ENCODE assay signal across 9 cellular contexts in genomic region chr3:127831723-127832172, GRCh38. TPM values are rescaled to one million over a fixed set of nuclear protein-coding genes. Genes with fewer than 3 reads are reported as not detected.
DNase-seq lines count a peak whose midpoint lies in the region; ATAC-seq, FAIRE-seq and TF ChIP-seq lines count a peak whose summit lies in the region.
"Had no signal": no experiment of that assay in that cellular context is flagged by ENCODE, and none has a peak within 500 bp of the region (broad histone marks: within the 10 kb centered on the region; RNA-seq: fewer than 3 reads in every experiment).

No MANE protein-coding gene starts in this region.

- H3K4ac ChIP-seq in H1 (replicated peaks; ENCODE audit: insufficient read length, low read depth, low read length): no peak overlapping the region

- no peak overlapping the region for H2AFZ ChIP-seq in OCI-LY1 (ENCODE audit: low read length)
- H2AFZ ChIP-seq in H1 (ENCODE audit: low read length): no peak overlapping the region; the same call in none of the 2 replicates

- no peak overlapping the region for H3K18ac ChIP-seq in H1 (ENCODE audit: extremely low read depth, low read length)

- H3K23ac ChIP-seq in H1 (ENCODE audit: insufficient read length): no peak overlapping the region

- H3K79me2 ChIP-seq in OCI-LY1 (ENCODE audit: insufficient read depth, low read length) (no peaks in the 10 kb centered on the region), H1 (ENCODE audit: control insufficient read depth in 1 of 2, insufficient read depth in 2 of 2, low read length in 2 of 2) (no peaks in the 10 kb centered on the region)

- H2BK5ac ChIP-seq in H1 (ENCODE audit: low read depth, low read length): no peak overlapping the region

- no peak overlapping the region for H3K14ac ChIP-seq in H1 (ENCODE audit: insufficient read length)

- H3K27ac ChIP-seq in OCI-LY1 (ENCODE audit: low read depth, low read length, poor library complexity, severe bottlenecking) (no peak overlapping the region), H1 (ENCODE audit: low read depth, low read length) (no peak overlapping the region), ovary (no peak overlapping the region)

- H3K4me3 Mint-ChIP-seq in nephron progenitor cell: no peak overlapping the region
- H3K4me3 Mint-ChIP-seq: central memory CD8-positive, alpha-beta T cell had no signal

- TF ChIP-seq POLR2A in H1 (IDR thresholded peaks at IDR 0.05; ENCODE audit: control extremely low read depth in 1 of 2, low read depth in 2 of 2, low read length in 2 of 2) (no peak), ovary (IDR thresholded peaks at IDR 0.05) (no peak)

- no peak overlapping the region for H3K9ac ChIP-seq in OCI-LY1 (ENCODE audit: low read length)
- H3K9ac ChIP-seq in H1 (replicated peaks in 1 of 4; ENCODE audit: extremely low read depth in 1 of 4, low read depth in 3 of 4, low read length in 3 of 4): no peak overlapping the region

- no peaks in the 10 kb centered on the region; the same call in 1 of the 2 replicates for H3K9me3 ChIP-seq in OCI-LY1 (ENCODE audit: low read length)
- 0 out of 4 replicates have a peak, but pooled peaks cover 0 to 4% of the 10 kb centered on the region in 2 experiments for H3K9me3 ChIP-seq in H1 (ENCODE audit: insufficient read depth in 2 of 2, low read depth in 1 of 2, low read length in 1 of 2)
- peaks cover 0 to 3% of the 10 kb centered on the region in 2 donors for H3K9me3 ChIP-seq in ovary

- no peaks in the 10 kb centered on the region for H3K4me1 Mint-ChIP-seq in nephron progenitor cell
- H3K4me1 Mint-ChIP-seq: central memory CD8-positive, alpha-beta T cell had no signal

- peaks cover 14% of the 10 kb centered on the region for H3K36me3 Mint-ChIP-seq in nephron progenitor cell (ENCODE audit: low read depth)

- CTCF ChIA-PET in H1 (lab: Charles Lee; ENCODE audit: partially characterized antibody): interaction anchor here (0.6 to 5.1 kb wide), 48 partner anchors 10 to 196 kb away, joined by 3 to 105 read pairs (median 4); partner anchors contain the start of genes ABTB1 and MGLL

- no peak overlapping the region for H2BK15ac ChIP-seq in H1 (ENCODE audit: low read length)

- H3K36me3 ChIP-seq in OCI-LY1 (ENCODE audit: insufficient read depth, low read length) (no peaks in the 10 kb centered on the region; the same call in 1 of the 2 replicates), H1 (ENCODE audit: control insufficient read depth in 2 of 4, insufficient read depth in 4 of 4, low read length in 3 of 4) (peaks cover 0 to 2% (median 0%) of the 10 kb centered on the region in 4 experiments; a peak in 1 of 8 replicates), ovary (no peaks in the 10 kb centered on the region)

- TF ChIP-seq EP300 in H1 (IDR thresholded peaks at IDR 0.05; ENCODE audit: borderline replicate concordance in 1 of 2, low read depth in 2 of 2, low read length in 2 of 2) (no peak), ovary (IDR thresholded peaks at IDR 0.05) (no peak)

- no peak overlapping the region for H3K56ac ChIP-seq in H1 (replicated peaks; ENCODE audit: insufficient read length, low read depth, low read length)

- H4K20me1 ChIP-seq in OCI-LY1 (ENCODE audit: insufficient read depth, low read length): no peaks in the 10 kb centered on the region
- H4K20me1 ChIP-seq in H1 (replicated peaks in 1 of 2; ENCODE audit: control insufficient read depth in 1 of 2, insufficient read depth in 2 of 2, low read length in 2 of 2): no peaks in the 10 kb centered on the region

- no peak overlapping the region for H4K5ac ChIP-seq in H1 (ENCODE audit: insufficient read length, low read depth, low read length)

- H4K8ac ChIP-seq in H1 (ENCODE audit: extremely low read depth, insufficient read depth, low read length): no peak overlapping the region; the same call in 1 of the 2 replicates

- H3K4me3 ChIP-seq in OCI-LY1 (ENCODE audit: low read depth, low read length, poor library complexity, severe bottlenecking) (no peak overlapping the region), H1 (ENCODE audit: extremely low read depth in 1 of 4, insufficient read depth in 2 of 4, low read depth in 3 of 4, low read length in 4 of 4) (no peak overlapping the region), ovary (no peak overlapping the region)

- H3K27ac Mint-ChIP-seq in nephron progenitor cell: no peak overlapping the region

- H3K23me2 ChIP-seq in H1 (ENCODE audit: low read depth, low read length): no peaks in the 10 kb centered on the region

- H2AK5ac ChIP-seq in H1 (ENCODE audit: low read depth, low read length): no peak overlapping the region

- no peak overlapping the region for H2BK120ac ChIP-seq in H1 (replicated peaks; ENCODE audit: low read depth, low read length)

- H3K27me3 ChIP-seq in OCI-LY1 (ENCODE audit: insufficient read depth, low read length) (no peaks in the 10 kb centered on the region), H1 (replicated peaks in 1 of 4; ENCODE audit: control insufficient read depth in 3 of 4, extremely low read depth in 1 of 4, insufficient read depth in 3 of 4, low read length in 3 of 4) (no peaks in the 10 kb centered on the region; a peak in 1 of 7 replicates), ovary (no peaks in the 10 kb centered on the region)

- H3K9me3 Mint-ChIP-seq in nephron progenitor cell: peaks cover 46% of the 10 kb centered on the region

- no peak overlapping the region for H2BK20ac ChIP-seq in H1 (ENCODE audit: low read length)

- 0 out of 2 replicates have a peak overlapping the region, but pooled peaks have one; percentile 27 for H2BK12ac ChIP-seq in H1 (ENCODE audit: low read depth, low read length)

- peak; percentile 45 for FAIRE-seq in H1 (lab: Jason Lieb, UNC)

- no peak overlapping the region for H4K91ac ChIP-seq in H1 (replicated peaks; ENCODE audit: insufficient read length, low read length)

- DNase-seq in 8988T (peak; percentile 49), GM04504 (ENCODE audit: low read depth) (peak; percentile 33), H1 (ENCODE audit: low read depth in 1 of 2, low spot score in 2 of 2) (peak in 1 of 2 experiments; percentile 82), nephron progenitor cell (peak; percentile 46), ovary (no peak), NCI-H345 (lab: John Stamatoyannopoulos, UW) (no peak)

- 62% methylated on average over 4 of the region's 4 CpGs; no CpG with 5 or more reads in 1 of the 2 experiments for WGBS in H1 (ENCODE audit: extremely low coverage in 1 of 2, insufficient coverage in 1 of 2, insufficient read length in 1 of 2, insufficient replicate concordance in 2 of 2, low coverage in 1 of 2, low lambda C conversion rate in 2 of 2, missing lambda C conversion rate in 1 of 2), 2 experiments
- WGBS in ovary, 3 donors: 59 to 65% (median 61%) methylated on average over 4 of the region's 4 CpGs

- peak; percentile 94 to 98 for TF ChIP-seq RAD21 in H1 (IDR thresholded peaks at IDR 0.05 in 1 of 2, conservative IDR thresholded peaks at IDR 0.05 in 1 of 2; ENCODE audit: low read depth in 2 of 2, low read length in 2 of 2)

- intact Hi-C loops in ovary (cut with DNase I): no loop called here

- H3K9me2 ChIP-seq in OCI-LY1 (ENCODE audit: low read depth, low read length): no peaks in the 10 kb centered on the region

- H3F3A ChIP-seq in OCI-LY1 (ENCODE audit: insufficient read depth, low read length): no peaks in the 10 kb centered on the region

- H3K27me3 Mint-ChIP-seq in nephron progenitor cell (ENCODE audit: low read depth, poor library complexity): peaks cover 12% of the 10 kb centered on the region

- no peak for ATAC-seq in GM18867 (IDR thresholded peaks at IDR 0.05; ENCODE audit: unreplicated experiment)

- H3K4me1 ChIP-seq in OCI-LY1 (ENCODE audit: insufficient read depth, low read length, severe bottlenecking) (peaks cover 23% of the 10 kb centered on the region), H1 (replicated peaks in 1 of 4; ENCODE audit: control insufficient read depth in 3 of 4, insufficient read depth in 4 of 4, low read length in 3 of 4) (no peaks in the 10 kb centered on the region), ovary (ENCODE audit: insufficient read depth) (no peaks in the 10 kb centered on the region)

- no peak overlapping the region for H3K4me2 ChIP-seq in OCI-LY1 (ENCODE audit: low read length)
- no peak overlapping the region for H3K4me2 ChIP-seq in H1 (ENCODE audit: insufficient read depth in 1 of 2, low read depth in 2 of 2, low read length in 2 of 2)

- H3K79me1 ChIP-seq in H1 (ENCODE audit: low read depth, low read length): no peaks in the 10 kb centered on the region

- TF ChIP-seq CTCF in OCI-LY1 (IDR thresholded peaks at IDR 0.05; ENCODE audit: low read length): peak; percentile 91
- peak; percentile 90 to 96 (median 94) for TF ChIP-seq CTCF in H1 (IDR thresholded peaks at IDR 0.05; ENCODE audit: control extremely low read depth in 1 of 3, insufficient read depth in 1 of 3, low read depth in 1 of 3, low read length in 3 of 3)
- TF ChIP-seq CTCF in nephron progenitor cell (IDR thresholded peaks at IDR 0.05): peak; percentile 55
- no peak for TF ChIP-seq CTCF in ovary (IDR thresholded peaks at IDR 0.05)

- POLR2A ChIA-PET in H1 (lab: Charles Lee; ENCODE audit: partially characterized antibody): interaction anchor here (1.7 kb wide), 1 partner anchor 258 kb away, joined by 3 read pairs; no protein-coding TSS in a partner anchor

TF ChIP-seq in H1, 55 proteins besides CTCF, POLR2A, EP300 and RAD21:
- TF ChIP-seq GABPA (IDR thresholded peaks at IDR 0.05; ENCODE audit: borderline replicate concordance, insufficient read depth, low read length) (0 out of 2 replicates have a peak, but pooled peaks have one; percentile 35), SAP30 (IDR thresholded peaks at IDR 0.05; ENCODE audit: insufficient read depth, insufficient replicate concordance, low read length) (no peak)

RNA-seq across cellular contexts. Expression of gene MGLL, which starts 9.4 kb away (rescaled TPM):
- 0.34 and 0.75 TPM in 2 replicates for total RNA-seq in H1 (2021; fragmentation: NEBNext Ultra II Directional; extraction: Animal tissue kit (Norgen Biotek cat#: 25700))
- 0.05 and 0.24 TPM in 2 replicates for polyA plus RNA-seq in H1 (2011; rRNA removed)
- polyA plus RNA-seq in H1 (2011; cell fraction: cytosol; rRNA removed): 0.13 TPM
- polyA plus RNA-seq in H1 (2011; cell fraction: nucleus; rRNA removed): 0.13 TPM
- polyA plus RNA-seq in H1 (2012, experiment 1 of 2): 0.05 to 1.1 TPM (median 0.35 TPM) in 4 replicates
- 0.10 TPM for polyA plus RNA-seq in H1 (2012, experiment 2 of 2)
- 0.79 TPM for polyA plus RNA-seq in H1 (2013, experiment 1 of 2)
- 0.64 TPM for polyA plus RNA-seq in H1 (2013, experiment 2 of 2)
- polyA minus RNA-seq in H1 (2011; rRNA and poly(A)+ RNA removed): 0.38 and 1.6 TPM in 2 replicates
- 15.9 TPM for polyA minus RNA-seq in H1 (2011; cell fraction: cytosol; rRNA and poly(A)+ RNA removed)
- polyA minus RNA-seq in H1 (2011; cell fraction: nucleus; rRNA and poly(A)+ RNA removed): 0.70 TPM
- 10 to 100 TPM in 4 of 7 donors, 1 to 10 TPM in 3; 4.5 to 22.4 (median 13.3) TPM for total RNA-seq in ovary
- polyA plus RNA-seq in ovary: 10 to 100 TPM in 1 of 2 donors, 1 to 10 TPM in 1; 6.7 to 14.0 TPM

Comparison
In these comparisons a context has a peak if more than half of its experiments do, and no peak if none do; other contexts are left out.
1. DNase-seq: peak in 8988T (single experiment), GM04504 (single experiment) and nephron progenitor cell (single experiment); none in ovary (0 of 5) and NCI-H345 (single experiment).
2. CTCF ChIP-seq: peak in OCI-LY1 (single experiment), H1 (3 of 3) and nephron progenitor cell (single experiment); none in ovary (0 of 3).